Comparison of ENCODE assay signal across 1 cellular context in the genomic region with DNA sequence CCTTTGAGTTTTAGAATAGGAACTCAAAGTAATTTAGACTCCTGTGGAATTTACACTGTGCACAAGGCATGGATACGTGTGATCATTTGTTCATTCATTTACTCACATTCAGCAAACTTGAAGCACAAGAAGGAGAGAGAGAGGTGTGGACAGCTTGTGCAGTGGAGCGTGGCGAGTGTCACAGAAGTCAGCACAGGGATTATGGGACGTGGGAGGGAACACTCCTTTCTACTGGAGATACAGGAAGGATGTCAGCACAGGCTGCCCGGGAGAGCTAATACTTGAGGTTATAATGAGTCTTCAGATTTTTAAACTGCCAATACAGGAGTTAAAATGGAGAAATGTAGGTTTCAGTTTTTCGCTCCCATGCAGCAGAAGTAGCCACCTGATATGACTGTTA.
TF ChIP-seq lines count a peak whose summit lies in the region.

No MANE protein-coding gene starts in this region.

TF ChIP-seq in HepG2, 621 proteins besides CTCF, POLR2A, EP300 and RAD21:
- TF ChIP-seq PHF21A (CRISPR knock-in tag; IDR thresholded peaks at IDR 0.05) = 0 out of 2 replicates have a peak, but pooled peaks have one; percentile 14
- TF ChIP-seq, protein P1, sequence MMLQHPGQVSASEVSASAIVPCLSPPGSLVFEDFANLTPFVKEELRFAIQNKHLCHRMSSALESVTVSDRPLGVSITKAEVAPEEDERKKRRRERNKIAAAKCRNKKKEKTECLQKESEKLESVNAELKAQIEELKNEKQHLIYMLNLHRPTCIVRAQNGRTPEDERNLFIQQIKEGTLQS (CRISPR knock-in tag; IDR thresholded peaks at IDR 0.05) = no peak
- no peak for TF ChIP-seq SATB2 (CRISPR knock-in tag; IDR thresholded peaks at IDR 0.05)
- no peak for TF ChIP-seq ZBTB1 (CRISPR knock-in tag; IDR thresholded peaks at IDR 0.05; ENCODE audit: borderline replicate concordance)
